ENCODE assay signal across 1 cellular context in the genomic region with DNA sequence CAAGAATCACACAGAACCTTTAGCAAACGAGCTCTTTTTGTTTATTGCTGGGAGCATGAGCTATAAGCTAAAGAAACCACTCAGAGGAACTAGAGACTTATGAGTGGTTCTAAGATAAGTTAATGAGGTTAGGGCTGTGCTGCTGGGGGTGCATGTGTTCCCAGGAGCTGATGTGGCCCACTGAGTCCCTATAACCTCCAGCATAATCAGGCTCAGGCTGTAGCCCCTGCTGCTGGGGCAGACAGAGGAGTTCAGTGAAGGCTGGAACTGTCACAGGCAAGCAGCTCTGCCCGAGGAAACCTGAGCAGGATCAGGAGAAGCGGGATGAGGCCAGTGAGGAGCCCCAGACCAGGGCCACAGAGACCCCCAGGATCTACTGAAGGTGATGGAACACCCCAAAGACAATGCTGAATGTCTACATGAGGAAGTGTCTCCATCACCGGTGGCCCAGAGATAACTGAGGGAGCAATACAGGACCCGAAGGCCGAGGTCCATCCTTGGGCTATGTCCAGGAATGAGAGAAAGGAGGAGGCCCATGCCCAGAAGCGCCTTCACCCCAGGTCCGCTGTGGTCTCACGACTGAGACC.
TF ChIP-seq lines count a peak whose summit lies in the region.

No MANE protein-coding gene starts in this region.

TF ChIP-seq in HepG2, 621 proteins besides CTCF, POLR2A, EP300 and RAD21:
- no peak for TF ChIP-seq ZNF790 (CRISPR knock-in tag; IDR thresholded peaks at IDR 0.05; ENCODE audit: borderline replicate concordance)
- TF ChIP-seq NR0B2 (CRISPR knock-in tag; IDR thresholded peaks at IDR 0.05) = no peak
- no peak for TF ChIP-seq CHD4 (IDR thresholded peaks at IDR 0.05; ENCODE audit: borderline replicate concordance, low read length)
